8 cellular contexts compared by ENCODE assay signal in genomic region chr15:56040081-56041035, GRCh38. TPM values are rescaled to one million over a fixed set of nuclear protein-coding genes. Genes with fewer than 3 reads are reported as not detected.
DNase-seq lines count a peak whose midpoint lies in the region; ATAC-seq lines count a peak whose summit lies in the region.

No MANE protein-coding gene starts in this region.

- peaks cover 29% of the 10 kb centered on the region for H3K4me1 ChIP-seq in mesodermal cell (ENCODE audit: control insufficient read depth, insufficient read depth, low read length, poor library complexity, severe bottlenecking)

- H3K9me3 ChIP-seq in mesodermal cell (ENCODE audit: control insufficient read depth, low read length) = peaks cover 4% of the 10 kb centered on the region

- no peak overlapping the region for H3K4me3 ChIP-seq in mesodermal cell (ENCODE audit: extremely low read depth, insufficient read depth, low read length, poor library complexity, severe bottlenecking)

- peak; percentile 21 for DNase-seq in NK-92 treated with Interleukin-12 subunit alpha and Interleukin-12 subunit beta, amount 100 ng/mL, for 24 hours (lab: John Stamatoyannopoulos, UW)
- DNase-seq in NK-92 (lab: John Stamatoyannopoulos, UW; ENCODE audit: unreplicated experiment) (no peak), NCI-H2171 treated with DMSO at 0.1 percent for 48 hours (lab: John Stamatoyannopoulos, UW) (peak; percentile 88), dedifferentiated amniotic fluid mesenchymal stem cell (ENCODE audit: extremely low spot score) (peak; percentile 95), pons (ENCODE audit: low spot score) (no peak)

- WGBS in mesodermal cell (ENCODE audit: insufficient coverage in 2 of 2), 2 experiments = 69 to 75% methylated on average over 6 to 8 of the region's 8 CpGs

- no peaks in the 10 kb centered on the region for H3K36me3 ChIP-seq in mesodermal cell (ENCODE audit: control insufficient read depth, insufficient read depth, low read length)

- ATAC-seq in HG02798 (IDR thresholded peaks at IDR 0.05; ENCODE audit: poor library complexity, unreplicated experiment) = no peak
- ATAC-seq in HG02610 (IDR thresholded peaks at IDR 0.05; ENCODE audit: unreplicated experiment) = no peak

- peak overlapping the region; percentile 83 for H3K27ac ChIP-seq in mesodermal cell (ENCODE audit: low read depth, low read length, severe bottlenecking)

RNA-seq across cellular contexts. Expression of gene NEDD4, which starts 46.9 kb away (rescaled TPM):
- polyA plus RNA-seq in mesodermal cell (2013, experiment 1 of 2) = 17.4 TPM
- 18.4 TPM for polyA plus RNA-seq in mesodermal cell (2013, experiment 2 of 2)

Comparison
In these comparisons a context has a peak if more than half of its experiments do, and no peak if none do; other contexts are left out.
1. DNase-seq: peak in NK-92 treated with Interleukin-12 subunit alpha and Interleukin-12 subunit beta, amount 100 ng/mL, for 24 hours (single experiment), NCI-H2171 treated with DMSO at 0.1 percent for 48 hours (single experiment) and dedifferentiated amniotic fluid mesenchymal stem cell (single experiment); none in NK-92 (single experiment) and pons (single experiment).